In the genomic region with DNA sequence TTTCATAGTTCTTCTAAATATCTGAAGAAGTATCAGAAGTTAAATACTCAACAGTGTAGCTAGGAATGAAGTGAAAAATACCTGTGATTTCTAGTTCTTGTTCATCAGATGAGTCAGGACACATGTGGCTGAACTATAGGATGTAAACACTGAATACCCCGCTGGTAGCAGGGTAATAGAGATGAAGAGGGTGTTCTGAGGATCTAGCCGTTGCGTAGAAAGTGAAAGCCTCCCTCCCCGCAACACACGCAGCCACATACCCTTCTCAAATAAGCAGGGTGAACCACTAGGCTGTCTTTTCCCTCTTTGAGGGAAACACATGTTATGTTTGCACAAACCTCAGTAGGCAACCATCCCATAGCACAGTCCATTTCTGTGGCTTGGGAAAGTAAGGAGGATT, we compare ENCODE assay signal across 1 cellular context.
TF ChIP-seq lines count a peak whose summit lies in the region.

No MANE protein-coding gene starts in this region.

TF ChIP-seq in K562, 482 proteins besides CTCF, POLR2A, EP300 and RAD21:
- TF ChIP-seq MAFG (tag; conservative IDR thresholded peaks at IDR 0.05) (no peak), MXD1 (CRISPR knock-in tag; IDR thresholded peaks at IDR 0.05; ENCODE audit: borderline replicate concordance, poor library complexity, severe bottlenecking) (no peak), SP1 (CRISPR knock-in tag; IDR thresholded peaks at IDR 0.05) (no peak), ATF3 (IDR thresholded peaks at IDR 0.05) (no peak), ATF3 (CRISPR knock-in tag; conservative IDR thresholded peaks at IDR 0.05) (no peak), IRF2 (CRISPR knock-in tag; IDR thresholded peaks at IDR 0.05) (no peak), NFATC3 (IDR thresholded peaks at IDR 0.05) (no peak), ARID4B (CRISPR knock-in tag; IDR thresholded peaks at IDR 0.05) (no peak), GATAD2A (IDR thresholded peaks at IDR 0.05) (no peak), CREM (IDR thresholded peaks at IDR 0.05; ENCODE audit: low read depth) (no peak), XRCC4 (IDR thresholded peaks at IDR 0.05; ENCODE audit: extremely low read depth, insufficient read depth, insufficient read length) (no peak), SPI1 (IDR thresholded peaks at IDR 0.05; ENCODE audit: borderline replicate concordance, low read depth, low read length) (no peak)
